34 cellular contexts compared by ENCODE assay signal in the genomic region with DNA sequence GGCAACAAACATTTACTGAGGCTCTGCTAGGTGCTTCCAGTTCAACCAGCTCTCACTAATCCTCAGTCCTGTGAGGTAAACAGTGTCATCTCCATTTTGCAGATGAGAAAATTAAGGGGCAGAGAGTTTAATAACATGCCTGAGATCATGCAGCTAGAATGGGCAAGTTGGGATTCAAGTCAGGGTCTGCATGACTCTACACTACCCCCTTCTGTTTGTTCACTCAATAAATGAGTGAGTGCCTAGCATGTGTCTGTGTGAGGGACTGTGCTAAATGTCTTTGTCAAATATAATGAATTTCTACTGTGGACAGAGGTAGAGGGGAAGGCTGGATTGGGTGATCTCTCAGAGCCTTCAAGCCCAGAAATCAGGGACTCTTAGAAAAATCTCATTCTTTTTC. TPM values are rescaled to one million over a fixed set of nuclear protein-coding genes. Genes with fewer than 3 reads are reported as not detected.
A peak's percentile ranks its signal among the peaks of the same experiment; 100 is the strongest.
DNase-seq lines count a peak whose midpoint lies in the region; ATAC-seq, FAIRE-seq and TF ChIP-seq lines count a peak whose summit lies in the region.
"Had no signal": no experiment of that assay in that cellular context is flagged by ENCODE, and none has a peak within 500 bp of the region (broad histone marks: within the 10 kb centered on the region; RNA-seq: fewer than 3 reads in every experiment).

No MANE protein-coding gene starts in this region.

- H3K4me1 ChIP-seq in SK-N-SH (ENCODE audit: control insufficient read depth in 1 of 2, insufficient read depth in 2 of 2, low read depth in 1 of 2, low read length in 1 of 2): peaks cover 14 to 32% of the 10 kb centered on the region in 2 experiments; a peak in 3 of 4 replicates
- H3K4me1 ChIP-seq in astrocyte (ENCODE audit: insufficient read depth, low read length): peaks cover 21% of the 10 kb centered on the region
- H3K4me1 ChIP-seq in neutrophil (ENCODE audit: control insufficient read depth in 1 of 2, insufficient read depth in 1 of 2, low read depth in 1 of 2, low read length in 1 of 2): peaks cover 76 to 78% of the 10 kb centered on the region in 2 experiments

- H3K27ac Mint-ChIP-seq in astrocyte (ENCODE audit: unreplicated experiment): no peak overlapping the region
- no peak overlapping the region for H3K27ac Mint-ChIP-seq in activated naive CD4-positive, alpha-beta T cell treated with anti-CD3 and anti-CD28 coated beads for 36 hours
- H3K27ac Mint-ChIP-seq: activated CD4-positive, alpha-beta memory T cell treated with anti-CD3 and anti-CD28 coated beads, Interleukin-2, amount 10 ng/mL, durations not matched to agents 7 days and 5 days; CD8-positive, alpha-beta memory T cell; effector memory CD8-positive, alpha-beta T cell; nephron had no signal

- peak overlapping the region; percentile 13 to 81; a peak in 3 of 4 replicates for H3K27ac ChIP-seq in SK-N-SH (ENCODE audit: low read depth in 2 of 2, low read length in 1 of 2)
- no peak overlapping the region for H3K27ac ChIP-seq in astrocyte (ENCODE audit: low read depth, low read length)
- peak overlapping the region; percentile 84 for H3K27ac ChIP-seq in neutrophil
- H3K27ac ChIP-seq: brain microvascular endothelial cell, colonic mucosa, parathyroid adenoma had no signal

- CTCF ChIA-PET in SK-N-SH (lab: Yijun Ruan, JAX): interaction anchor here (0.7 to 7.5 kb wide), 15 partner anchors 11 to 149 kb away, joined by 3 to 45 read pairs (median 3); a partner anchor contains a TSS
- CTCF ChIA-PET in activated naive CD4-positive, alpha-beta T cell treated with anti-CD3 and anti-CD28 coated beads for 36 hours (lab: Charles Lee): interaction anchor here (0.6 to 1.1 kb wide), 2 partner anchors 23 to 49 kb away, joined by 3 to 4 read pairs; a partner anchor contains a TSS

- intact Hi-C loops in activated naive CD4-positive, alpha-beta T cell treated with anti-CD3 and anti-CD28 coated beads for 36 hours (cut with micrococcal nuclease): loop anchor here (10.0 kb wide), 2 partner anchors 315 to 435 kb away; a partner anchor contains a TSS

- no peaks in the 10 kb centered on the region for H3K27me3 Mint-ChIP-seq in astrocyte (ENCODE audit: low read depth, unreplicated experiment)
- H3K27me3 Mint-ChIP-seq in activated naive CD4-positive, alpha-beta T cell treated with anti-CD3 and anti-CD28 coated beads for 36 hours (ENCODE audit: low read depth): no peaks in the 10 kb centered on the region
- H3K27me3 Mint-ChIP-seq: activated CD4-positive, alpha-beta memory T cell treated with anti-CD3 and anti-CD28 coated beads, Interleukin-2, amount 10 ng/mL, durations not matched to agents 7 days and 5 days; CD8-positive, alpha-beta memory T cell; effector memory CD8-positive, alpha-beta T cell had no signal

- TF ChIP-seq RAD21 in SK-N-SH (IDR thresholded peaks at IDR 0.05; ENCODE audit: low read length): peak; percentile 51

- peaks cover 82% of the 10 kb centered on the region for H3K79me2 ChIP-seq in SK-N-SH (ENCODE audit: insufficient read depth)
- H3K79me2 ChIP-seq in astrocyte (ENCODE audit: insufficient read depth, low read length): peaks cover 92% of the 10 kb centered on the region

- H3K9me3 ChIP-seq in SK-N-SH (no peaks in the 10 kb centered on the region), astrocyte (ENCODE audit: insufficient read depth, low read depth, low read length) (no peaks in the 10 kb centered on the region), neutrophil (no peaks in the 10 kb centered on the region)
- H3K9me3 ChIP-seq: adrenal gland, colonic mucosa, esophagus squamous epithelium, thoracic aorta had no signal

- ATAC-seq in SK-N-SH treated with all-trans-retinoic acid at 6 μM for 48 hours: no peak
- ATAC-seq: activated CD4-positive, CD25-positive, alpha-beta regulatory T cell treated with anti-CD3 and anti-CD28 coated beads, Interleukin-2, amount 50 U/mL, for 24 hours; effector memory CD8-positive, alpha-beta T cell; right cardiac atrium; Right ventricle myocardium inferior had no signal

- peaks cover 0 to 10% of the 10 kb centered on the region in 2 experiments for H3K36me3 ChIP-seq in SK-N-SH (replicated peaks in 1 of 2; ENCODE audit: control insufficient read depth in 1 of 2, insufficient read depth in 2 of 2, low read length in 1 of 2)
- peaks cover 3% of the 10 kb centered on the region for H3K36me3 ChIP-seq in astrocyte (ENCODE audit: insufficient read depth, low read length)
- H3K36me3 ChIP-seq in neutrophil: peaks cover under 1% of the 10 kb centered on the region
- H3K36me3 ChIP-seq: brain microvascular endothelial cell, colonic mucosa, thoracic aorta had no signal

- H3K36me3 Mint-ChIP-seq in astrocyte (ENCODE audit: low read depth, unreplicated experiment): peaks cover 2% of the 10 kb centered on the region
- H3K36me3 Mint-ChIP-seq in activated naive CD4-positive, alpha-beta T cell treated with anti-CD3 and anti-CD28 coated beads for 36 hours (ENCODE audit: low read depth): no peaks in the 10 kb centered on the region

- TF ChIP-seq CTCF in SK-N-SH (IDR thresholded peaks at IDR 0.05) (no peak), astrocyte (IDR thresholded peaks at IDR 0.05; ENCODE audit: insufficient read depth, low read depth, low read length) (no peak), neutrophil (IDR thresholded peaks at IDR 0.05) (no peak)

- no peak overlapping the region for H2AFZ ChIP-seq in SK-N-SH (ENCODE audit: low read depth)
- H2AFZ ChIP-seq in astrocyte (ENCODE audit: low read depth, low read length): no peak overlapping the region
- H2AFZ ChIP-seq: parathyroid adenoma had no signal

- peaks cover 33% of the 10 kb centered on the region for H3K4me1 Mint-ChIP-seq in astrocyte (ENCODE audit: low read depth, unreplicated experiment)
- H3K4me1 Mint-ChIP-seq in activated naive CD4-positive, alpha-beta T cell treated with anti-CD3 and anti-CD28 coated beads for 36 hours (ENCODE audit: low read depth): peaks cover 29% of the 10 kb centered on the region

- no peak overlapping the region for H3K9ac ChIP-seq in SK-N-SH
- no peak overlapping the region for H3K9ac ChIP-seq in astrocyte (ENCODE audit: low read length)
- H3K9ac ChIP-seq: parathyroid adenoma had no signal

- H3K9me2 ChIP-seq in SK-N-SH: no peaks in the 10 kb centered on the region

- peaks cover 3% of the 10 kb centered on the region for H3F3A ChIP-seq in SK-N-SH (replicated peaks; ENCODE audit: insufficient read depth)

- FAIRE-seq in astrocyte (lab: Jason Lieb, UNC): no peak

- H3K4me3 ChIP-seq in SK-N-SH (ENCODE audit: low read depth in 2 of 2, low read length in 1 of 2) (no peak overlapping the region), astrocyte (ENCODE audit: insufficient read depth, low read depth, low read length) (no peak overlapping the region), neutrophil (ENCODE audit: low read depth in 1 of 2, low read length in 1 of 2) (peak overlapping the region in 1 of 2 experiments; percentile 23)
- H3K4me3 ChIP-seq: adrenal gland, colonic mucosa, esophagus squamous epithelium, thoracic aorta had no signal

- POLR2A ChIA-PET in SK-N-SH (lab: Yijun Ruan, JAX): no interaction called here

- H3K4me2 ChIP-seq in SK-N-SH (peak overlapping the region; percentile 39; the same call in 1 of the 2 replicates), astrocyte (ENCODE audit: low read length) (peak overlapping the region; percentile 35)

- DNase-seq in SK-N-SH: no peak
- DNase-seq in astrocyte (ENCODE audit: low read depth): no peak
- DNase-seq in activated naive CD4-positive, alpha-beta T cell treated with anti-CD3 and anti-CD28 coated beads for 36 hours: no peak
- DNase-seq in activated T-cell treated with anti-CD3 and anti-CD28 coated beads, Interleukin-2, amount 50 U/mL, for 48 hours: no peak
- no peak for DNase-seq in central memory CD4-positive, alpha-beta T cell
- DNase-seq in SIG-M5 (lab: John Stamatoyannopoulos, UW): no peak
- DNase-seq: 8988T; activated CD4-positive, alpha-beta memory T cell treated with anti-CD3 and anti-CD28 coated beads, Interleukin-2, amount 10 ng/mL, durations not matched to agents 7 days and 5 days; adrenal gland; CD8-positive, alpha-beta memory T cell; colonic mucosa; DMS153; effector memory CD8-positive, alpha-beta T cell; esophagus squamous epithelium; GOT3; islet precursor cell; KG1; NCI-H1694; NCI-H2171; NCI-H526; right cardiac atrium; stimulated activated CD4-positive, alpha-beta T cell treated with anti-CD3 and anti-CD28 coated beads, Interleukin-4, amount 100 ng/mL, for 4 hours; stimulated activated naive CD4-positive, alpha-beta T cell treated with Interleukin-2 at 50 U/mL for 16 hours had no signal

- no peak overlapping the region for H3K4me3 Mint-ChIP-seq in astrocyte (ENCODE audit: unreplicated experiment)
- no peak overlapping the region for H3K4me3 Mint-ChIP-seq in activated naive CD4-positive, alpha-beta T cell treated with anti-CD3 and anti-CD28 coated beads for 36 hours
- H3K4me3 Mint-ChIP-seq: activated CD4-positive, alpha-beta memory T cell treated with anti-CD3 and anti-CD28 coated beads, Interleukin-2, amount 10 ng/mL, durations not matched to agents 7 days and 5 days; CD8-positive, alpha-beta memory T cell; effector memory CD8-positive, alpha-beta T cell; nephron had no signal

- H3K9me3 Mint-ChIP-seq in astrocyte (ENCODE audit: unreplicated experiment): no peaks in the 10 kb centered on the region
- H3K9me3 Mint-ChIP-seq in activated naive CD4-positive, alpha-beta T cell treated with anti-CD3 and anti-CD28 coated beads for 36 hours: no peaks in the 10 kb centered on the region
- H3K9me3 Mint-ChIP-seq: activated CD4-positive, alpha-beta memory T cell treated with anti-CD3 and anti-CD28 coated beads, Interleukin-2, amount 10 ng/mL, durations not matched to agents 7 days and 5 days; CD8-positive, alpha-beta memory T cell; effector memory CD8-positive, alpha-beta T cell; nephron had no signal

- no peaks in the 10 kb centered on the region for H3K27me3 ChIP-seq in SK-N-SH (ENCODE audit: insufficient read depth)
- H3K27me3 ChIP-seq in astrocyte (ENCODE audit: insufficient read depth, low read length): no peaks in the 10 kb centered on the region
- no peaks in the 10 kb centered on the region for H3K27me3 ChIP-seq in neutrophil
- H3K27me3 ChIP-seq: adrenal gland, brain microvascular endothelial cell, colonic mucosa, esophagus squamous epithelium had no signal

- no peak for TF ChIP-seq EP300 in SK-N-SH (IDR thresholded peaks at IDR 0.05; ENCODE audit: borderline replicate concordance in 1 of 2, low read depth in 1 of 2, low read length in 1 of 2)

- H4K20me1 ChIP-seq in SK-N-SH (ENCODE audit: insufficient read depth) (peaks cover 22% of the 10 kb centered on the region), astrocyte (ENCODE audit: insufficient read depth, low read length) (peaks cover 65% of the 10 kb centered on the region)

RNA-seq across cellular contexts. Expression of a gene that starts 4.5 kb away (rescaled TPM):
- polyA plus RNA-seq in SK-N-SH (2012; rRNA removed): 51.9 and 63.4 TPM in 2 replicates
- 37.2 and 46.8 TPM in 2 replicates for polyA plus RNA-seq in SK-N-SH (2012; cell fraction: cytosol; rRNA removed)
- 54.1 and 56.9 TPM in 2 replicates for polyA plus RNA-seq in SK-N-SH (2012; cell fraction: nucleus; rRNA removed)
- 56.3 and 57.9 TPM in 2 replicates for total RNA-seq in astrocyte
- total RNA-seq in activated naive CD4-positive, alpha-beta T cell treated with anti-CD3 and anti-CD28 coated beads for 36 hours: 10 to 100 TPM; 79.6 to 80.6 TPM

RNA-seq across cellular contexts. Expression of a gene that starts 22.7 kb away (rescaled TPM):
- polyA plus RNA-seq in SK-N-SH (2012; rRNA removed): 0.03 TPM in 1 of 2 replicates, not detected in the other
- polyA plus RNA-seq in SK-N-SH (2012; cell fraction: cytosol; rRNA removed): 0.05 TPM in 1 of 2 replicates, not detected in the other
- polyA plus RNA-seq in SK-N-SH (2012; cell fraction: nucleus; rRNA removed): 0.06 TPM in 1 of 2 replicates, not detected in the other
- total RNA-seq in astrocyte: not detected in 2 replicates
- not detected for total RNA-seq in activated naive CD4-positive, alpha-beta T cell treated with anti-CD3 and anti-CD28 coated beads for 36 hours
- total RNA-seq: activated CD4-positive, alpha-beta memory T cell treated with anti-CD3 and anti-CD28 coated beads, Interleukin-2, amount 10 ng/mL, durations not matched to agents 7 days and 5 days; CD8-positive, alpha-beta memory T cell; colonic mucosa; HT1080; liver; mononuclear cell; thoracic aorta had no signal
- polyA plus RNA-seq: CD8-positive, alpha-beta memory T cell had no signal
